8 cellular contexts compared by ENCODE assay signal in the genomic region with DNA sequence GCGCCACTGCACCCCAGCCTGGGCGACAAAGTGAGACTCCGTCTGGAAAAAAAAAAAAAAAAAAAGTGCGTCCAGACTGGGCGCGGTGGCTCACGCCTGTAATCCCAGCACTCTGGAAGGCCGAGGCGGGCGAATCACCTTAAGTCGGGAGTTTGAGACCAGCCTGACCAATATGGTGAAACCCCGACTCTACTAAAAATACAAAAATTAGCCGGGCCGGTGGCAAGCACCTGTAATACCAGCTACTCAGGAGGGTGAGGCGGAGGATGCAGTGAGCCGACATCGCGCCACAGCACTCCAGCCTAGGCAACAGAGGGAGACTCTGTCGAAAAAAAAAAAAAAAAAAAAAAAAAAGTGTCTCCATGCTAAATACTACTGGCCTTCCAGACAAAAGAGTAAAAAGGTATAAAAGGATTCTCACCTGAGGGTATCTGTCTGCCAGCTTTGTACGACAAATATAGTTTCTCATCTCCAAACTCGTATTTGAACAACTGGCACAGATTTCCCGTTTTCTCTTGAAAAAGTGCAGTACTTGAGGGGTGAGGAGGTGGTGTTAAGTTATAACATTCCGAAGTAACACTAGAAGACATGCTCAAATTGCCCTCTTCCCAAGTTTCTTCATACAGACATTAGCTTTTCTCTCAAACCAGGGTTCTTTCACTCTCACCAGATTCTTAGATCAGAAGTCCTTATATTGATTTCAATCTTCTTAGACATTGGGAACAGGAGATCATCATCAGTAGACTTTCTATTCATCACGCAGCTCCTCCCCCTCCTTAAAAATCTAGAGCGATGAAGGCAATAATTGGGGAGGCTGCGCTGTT. TPM values are rescaled to one million over a fixed set of nuclear protein-coding genes. Genes with fewer than 3 reads are reported as not detected.
A peak's percentile ranks its signal among the peaks of the same experiment; 100 is the strongest.
DNase-seq lines count a peak whose midpoint lies in the region; ATAC-seq and TF ChIP-seq lines count a peak whose summit lies in the region.

No MANE protein-coding gene starts in this region.

- ATAC-seq in naive B cell (ENCODE audit: low read depth in 2 of 2): peak in 1 of 2 donors; percentile 2
- ATAC-seq in HG03378 (IDR thresholded peaks at IDR 0.05; ENCODE audit: unreplicated experiment): no peak

- DNase-seq in NCI-H2171 treated with DMSO at 0.1 percent for 48 hours (lab: John Stamatoyannopoulos, UW): peak; percentile 31
- no peak for DNase-seq in NCI-H2171 (lab: John Stamatoyannopoulos, UW)
- peak; percentile 58 for DNase-seq in NAMALWA (ENCODE audit: low spot score)
- no peak for DNase-seq in dorsolateral prefrontal cortex
- no peak for DNase-seq in naive B cell
- DNase-seq in GM13976 (ENCODE audit: low spot score): no peak
- no peak for DNase-seq in DMS 273 treated with DMSO at 0.1 percent for 48 hours (lab: John Stamatoyannopoulos, UW)

- peaks cover 51 to 76% (median 59%) of the 10 kb centered on the region in 3 donors for H3K4me1 Mint-ChIP-seq in naive B cell

- TF ChIP-seq CTCF in dorsolateral prefrontal cortex (IDR thresholded peaks at IDR 0.05 in 54 of 56, conservative IDR thresholded peaks at IDR 0.05 in 2 of 56; ENCODE audit: low read depth in 1 of 56, partially characterized antibody in 56 of 56): no peak
- TF ChIP-seq CTCF in GM13976 (IDR thresholded peaks at IDR 0.05; ENCODE audit: borderline replicate concordance, control extremely low read depth, extremely low read depth, insufficient read depth, missing control alignments): no peak

- H3K9me3 Mint-ChIP-seq in naive B cell: peaks cover 0 to 8% (median 2%) of the 10 kb centered on the region in 7 donors

- peak overlapping the region; percentile 56 to 97 (median 86) for H3K27ac Mint-ChIP-seq in naive B cell

- in situ Hi-C loops in GM13976 (cut with MboI; ENCODE audit: low sequenced_read_pairs, unreplicated experiment): no loop called here

- H3K4me3 Mint-ChIP-seq in naive B cell: peak overlapping the region; percentile 87 to 95 (median 93)

- peak overlapping the region; percentile 43 to 97 (median 83) for H3K4me3 ChIP-seq in dorsolateral prefrontal cortex

- H3K27me3 Mint-ChIP-seq in naive B cell: no peaks in the 10 kb centered on the region

- intact Hi-C loops in dorsolateral prefrontal cortex (cut with DNase I): loop anchor here (10.0 kb wide), 2 partner anchors 100 to 560 kb away; partner anchors contain the start of genes CLDN25 (in 2 of the 2), ZW10 (in 2 of the 2) and TTC12 (in 1 of the 2)

- peaks cover 0 to 5% of the 10 kb centered on the region in 2 donors for H3K36me3 Mint-ChIP-seq in naive B cell

- peak overlapping the region in 38 of 59 donors; percentile 1 to 99 (median 86) for H3K27ac ChIP-seq in dorsolateral prefrontal cortex

- no peaks in the 10 kb centered on the region for H3K27me3 ChIP-seq in dorsolateral prefrontal cortex

RNA-seq across cellular contexts. Expression of gene USP28, which starts 1.1 kb away (rescaled TPM):
- total RNA-seq in dorsolateral prefrontal cortex: 10 to 100 TPM; 20.2 to 57.1 (median 38.9) TPM
- polyA plus RNA-seq in naive B cell (ENCODE audit: low read depth in 6 of 6): 100 to 1,000 TPM in 4 of 6 donors, 10 to 100 TPM in 2; 64.6 to 132 (median 109) TPM

RNA-seq across cellular contexts. Expression of gene HTR3B, which starts 30.3 kb away (rescaled TPM):
- 10 to 100 TPM in 44 of 120 experiments, 1 to 10 TPM in 76; 2.4 to 20.4 (median 8.2) TPM for total RNA-seq in dorsolateral prefrontal cortex
- polyA plus RNA-seq in naive B cell (ENCODE audit: low read depth in 6 of 6): not detected

Comparison
In these comparisons a context has a peak if more than half of its experiments do, and no peak if none do; other contexts are left out.
1. DNase-seq: peak in NCI-H2171 treated with DMSO at 0.1 percent for 48 hours (single experiment) and NAMALWA (single experiment); none in NCI-H2171 (single experiment), dorsolateral prefrontal cortex (0 of 10), naive B cell (single experiment), GM13976 (single experiment) and DMS 273 treated with DMSO at 0.1 percent for 48 hours (single experiment).